ENCODE assay signal across 8 cellular contexts in genomic region chr10:103396067-103396788, GRCh38. TPM values are rescaled to one million over a fixed set of nuclear protein-coding genes. Genes with fewer than 3 reads are reported as not detected.
DNase-seq lines count a peak whose midpoint lies in the region; ATAC-seq and TF ChIP-seq lines count a peak whose summit lies in the region.

ATP5MK (minus strand) TSS chr10:103396475; CDS start chr10:103392457, 4,018 bp downstream.
PDCD11 (plus strand) TSS chr10:103396626; CDS start chr10:103398427, 1,801 bp downstream.

- H3K27me3 ChIP-seq in GM23338 (ENCODE audit: insufficient read depth) = no peaks in the 10 kb centered on the region

- 0 out of 2 replicates have a peak, but pooled peaks cover 11% of the 10 kb centered on the region for H4K20me1 ChIP-seq in GM23338 (replicated peaks; ENCODE audit: insufficient read depth)

- H3K36me3 Mint-ChIP-seq in GM23338 (ENCODE audit: low read depth) (peaks cover 68% of the 10 kb centered on the region), natural killer cell (no peaks in the 10 kb centered on the region)
- peaks cover 69% of the 10 kb centered on the region for H3K36me3 Mint-ChIP-seq in activated T-helper 2 cell treated with anti-CD3 and anti-CD28 coated beads, Interferon-gamma antibody, Interleukin-2, Interleukin-4, amounts not matched to agents 10 μg/mL and 5 μg/mL and 100 μg/mL, durations not matched to agents 14 hours and 24 hours and 36 hours (ENCODE audit: low read depth)

- peak; percentile 99 for ATAC-seq in GM23338
- ATAC-seq in natural killer cell = peak; percentile 97 to 99 (median 99)
- ATAC-seq in stimulated activated naive CD8-positive, alpha-beta T cell treated with anti-CD3 and anti-CD28 coated beads, Interleukin-15, Interleukin-2, amounts not matched to agents 100 U/mL and 50 U/mL, for 24 hours = peak; percentile 100

- H3K9me3 Mint-ChIP-seq in GM23338 (no peaks in the 10 kb centered on the region; the same call in 1 of the 3 replicates), natural killer cell (no peaks in the 10 kb centered on the region)
- H3K9me3 Mint-ChIP-seq in activated T-helper 2 cell treated with anti-CD3 and anti-CD28 coated beads, Interferon-gamma antibody, Interleukin-2, Interleukin-4, amounts not matched to agents 10 μg/mL and 5 μg/mL and 100 μg/mL, durations not matched to agents 14 hours and 24 hours and 36 hours = no peaks in the 10 kb centered on the region

- H3K4me1 ChIP-seq in GM23338 (ENCODE audit: insufficient read depth) = peaks cover 9% of the 10 kb centered on the region

- TF ChIP-seq CTCF in GM23338 (conservative IDR thresholded peaks at IDR 0.05; ENCODE audit: low read depth in 2 of 2) (0 out of 4 replicates have a peak, but pooled peaks of 1 of the 2 experiments have one; percentile 1), LNCAP (IDR thresholded peaks at IDR 0.05) (peak; percentile 27; the same call in 1 of the 2 replicates), RWPE1 (conservative IDR thresholded peaks at IDR 0.05; ENCODE audit: low read depth) (no peak), fibroblast of mammary gland (conservative IDR thresholded peaks at IDR 0.05; ENCODE audit: control insufficient read depth, insufficient read depth, low read depth, low read length) (no peak), natural killer cell (IDR thresholded peaks at IDR 0.05) (no peak)

- H3K4me3 ChIP-seq in GM23338 = peak within 1 kb of the TSS; percentile 80
- H3K4me3 ChIP-seq in fibroblast of mammary gland (ENCODE audit: control insufficient read depth, low read depth, low read length) = peak within 1 kb of the TSS; percentile 97

- intact Hi-C loops in activated T-helper 2 cell treated with anti-CD3 and anti-CD28 coated beads, Interferon-gamma antibody, Interleukin-2, Interleukin-4, amounts not matched to agents 10 μg/mL and 5 μg/mL and 100 μg/mL, durations not matched to agents 14 hours and 24 hours and 36 hours (cut with micrococcal nuclease) = loop anchor here (1.0 kb wide), 1 partner anchor 28 kb away; no protein-coding TSS in a partner anchor
- intact Hi-C loops in natural killer cell (cut with micrococcal nuclease) = loop anchor here (1.0 kb wide), 1 partner anchor 29 kb away; the partner anchor contains the start of gene TAF5

- H3K27ac ChIP-seq in GM23338 (ENCODE audit: low read depth) (0 out of 2 replicates have a peak within 1 kb of the TSS, but pooled peaks have one; percentile 14), RWPE1 (peak within 1 kb of the TSS; percentile 75)

- H3K4me3 Mint-ChIP-seq in GM23338 (peak within 1 kb of the TSS; percentile 98), natural killer cell (peak within 1 kb of the TSS; percentile 99)
- H3K4me3 Mint-ChIP-seq in activated T-helper 2 cell treated with anti-CD3 and anti-CD28 coated beads, Interferon-gamma antibody, Interleukin-2, Interleukin-4, amounts not matched to agents 10 μg/mL and 5 μg/mL and 100 μg/mL, durations not matched to agents 14 hours and 24 hours and 36 hours (ENCODE audit: low read depth) = peak within 1 kb of the TSS; percentile 92

- peak within 1 kb of the TSS; percentile 44; the same call in 1 of the 2 replicates for H2AFZ ChIP-seq in GM23338

- H3K27me3 Mint-ChIP-seq in GM23338 (ENCODE audit: insufficient read depth, low read depth, poor library complexity) (peaks cover 4% of the 10 kb centered on the region), natural killer cell (ENCODE audit: low read depth in 2 of 2) (no peaks in the 10 kb centered on the region)
- H3K27me3 Mint-ChIP-seq in activated T-helper 2 cell treated with anti-CD3 and anti-CD28 coated beads, Interferon-gamma antibody, Interleukin-2, Interleukin-4, amounts not matched to agents 10 μg/mL and 5 μg/mL and 100 μg/mL, durations not matched to agents 14 hours and 24 hours and 36 hours (ENCODE audit: low read depth) = no peaks in the 10 kb centered on the region

- peak; percentile 99 for DNase-seq in EH (ENCODE audit: low read depth)
- DNase-seq in GM23338 (ENCODE audit: low spot score) = peak; percentile 100
- DNase-seq in RWPE1 (ENCODE audit: low spot score) = peak; percentile 99
- peak; percentile 95 for DNase-seq in activated T-helper 2 cell treated with anti-CD3 and anti-CD28 coated beads, Interferon-gamma antibody, Interleukin-2, Interleukin-4, amounts not matched to agents 10 μg/mL and 5 μg/mL and 100 μg/mL, durations not matched to agents 14 hours and 24 hours and 36 hours (ENCODE audit: low spot score)
- DNase-seq in fibroblast of mammary gland (ENCODE audit: low read depth) = peak; percentile 97
- peak; percentile 91 for DNase-seq in natural killer cell
- peak; percentile 96 for DNase-seq in stimulated activated naive CD8-positive, alpha-beta T cell treated with anti-CD3 and anti-CD28 coated beads, Interleukin-15, Interleukin-2, amounts not matched to agents 100 U/mL and 50 U/mL, for 24 hours

- H3F3A ChIP-seq in GM23338 (replicated peaks; ENCODE audit: low read depth) = no peaks in the 10 kb centered on the region

- H3K36me3 ChIP-seq in GM23338 (ENCODE audit: insufficient read depth) = peaks cover 23% of the 10 kb centered on the region

- no peaks in the 10 kb centered on the region for H3K9me2 ChIP-seq in GM23338 (ENCODE audit: insufficient read depth)

- H3K27ac Mint-ChIP-seq in GM23338 (peak within 1 kb of the TSS; percentile 97), natural killer cell (peak within 1 kb of the TSS; percentile 96 to 98)
- peak within 1 kb of the TSS; percentile 94 for H3K27ac Mint-ChIP-seq in activated T-helper 2 cell treated with anti-CD3 and anti-CD28 coated beads, Interferon-gamma antibody, Interleukin-2, Interleukin-4, amounts not matched to agents 10 μg/mL and 5 μg/mL and 100 μg/mL, durations not matched to agents 14 hours and 24 hours and 36 hours

- POLR2A ChIA-PET in RWPE1 (lab: Yijun Ruan, JAX; ENCODE audit: low non-redundant PET) = interaction anchor here (0.6 to 1.6 kb wide), 3 partner anchors 28 to 289 kb away, joined by 3 to 4 read pairs (median 3); no protein-coding TSS in a partner anchor

- peak within 1 kb of the TSS; percentile 97 for H3K4me2 ChIP-seq in GM23338

- H3K79me2 ChIP-seq in GM23338 (replicated peaks; ENCODE audit: insufficient read depth) = peaks cover 56% of the 10 kb centered on the region

- H3K4me1 Mint-ChIP-seq in GM23338 (peaks cover 20% of the 10 kb centered on the region), natural killer cell (peaks cover 43 to 45% of the 10 kb centered on the region in 2 donors)
- H3K4me1 Mint-ChIP-seq in activated T-helper 2 cell treated with anti-CD3 and anti-CD28 coated beads, Interferon-gamma antibody, Interleukin-2, Interleukin-4, amounts not matched to agents 10 μg/mL and 5 μg/mL and 100 μg/mL, durations not matched to agents 14 hours and 24 hours and 36 hours (ENCODE audit: low read depth) = peaks cover 48% of the 10 kb centered on the region

- CTCF ChIA-PET in RWPE1 (lab: Yijun Ruan, JAX) = no interaction called here

TF ChIP-seq in GM23338, 12 proteins besides CTCF, POLR2A, EP300 and RAD21 (continues in another document):
- no peak for TF ChIP-seq EZH2 (IDR thresholded peaks at IDR 0.05; ENCODE audit: low read depth, unreplicated experiment)

RNA-seq across cellular contexts. Expression of gene ATP5MK, which starts in this region (rescaled TPM):
- total RNA-seq in GM23338 (2014; rRNA removed; shearing (Covaris generic)) = 227 and 351 TPM in 2 replicates
- polyA plus RNA-seq in GM23338 (2016; fragmentation: Nextera tagmentation; extraction: Ambion mirVana) = 1,139 and 1,414 TPM in 2 replicates
- 476 and 483 TPM in 2 replicates for total RNA-seq in activated T-helper 2 cell treated with anti-CD3 and anti-CD28 coated beads, Interferon-gamma antibody, Interleukin-2, Interleukin-4, amounts not matched to agents 10 μg/mL and 5 μg/mL and 100 μg/mL, durations not matched to agents 14 hours and 24 hours and 36 hours
- total RNA-seq in natural killer cell = 100 to 1,000 TPM; 121 to 157 (median 154) TPM

RNA-seq across cellular contexts. Expression of gene PDCD11, which starts in this region (rescaled TPM):
- total RNA-seq in GM23338 (2014; rRNA removed; shearing (Covaris generic)) = 67.0 and 82.1 TPM in 2 replicates
- 87.8 and 99.9 TPM in 2 replicates for polyA plus RNA-seq in GM23338 (2016; fragmentation: Nextera tagmentation; extraction: Ambion mirVana)
- 79.4 and 81.6 TPM in 2 replicates for total RNA-seq in activated T-helper 2 cell treated with anti-CD3 and anti-CD28 coated beads, Interferon-gamma antibody, Interleukin-2, Interleukin-4, amounts not matched to agents 10 μg/mL and 5 μg/mL and 100 μg/mL, durations not matched to agents 14 hours and 24 hours and 36 hours
- 10 to 100 TPM; 25.5 to 30.9 (median 29.5) TPM for total RNA-seq in natural killer cell

Comparison
In these comparisons a context has a peak if more than half of its experiments do, and no peak if none do; other contexts are left out.
1. Peak in every context shown above with its lines: DNase-seq, ATAC-seq, H3K4me3 ChIP-seq and H3K27ac ChIP-seq.